8 cellular contexts compared by ENCODE assay signal in genomic region chr5:55601209-55601618, GRCh38.
DNase-seq lines count a peak whose midpoint lies in the region; ATAC-seq and TF ChIP-seq lines count a peak whose summit lies in the region.

No MANE protein-coding gene starts in this region.

- H3K36me3 ChIP-seq in brain microvascular endothelial cell (replicated peaks) (no peaks in the 10 kb centered on the region), kidney epithelial cell (ENCODE audit: control insufficient read depth, insufficient read depth, low read length) (no peaks in the 10 kb centered on the region), smooth muscle cell (ENCODE audit: low read depth) (no peaks in the 10 kb centered on the region)

- H4K20me1 ChIP-seq in smooth muscle cell (ENCODE audit: low read depth): no peaks in the 10 kb centered on the region

- POLR2A ChIA-PET in CD4-positive, alpha-beta T cell (lab: Charles Lee): interaction anchor here (0.7 kb wide), 1 partner anchor 182 kb away, joined by 5 read pairs; no protein-coding TSS in a partner anchor

- ATAC-seq in CD4-positive, alpha-beta T cell (ENCODE audit: poor library complexity): no peak
- no peak for ATAC-seq in activated T-helper 17 cell treated with anti-CD3 and anti-CD28 coated beads, Interleukin-2, amount 50 U/mL, for 72 hours (replicated peaks)

- H3K9me3 ChIP-seq in CD4-positive, alpha-beta T cell (ENCODE audit: control insufficient read depth, low read length): no peaks in the 10 kb centered on the region
- no peaks in the 10 kb centered on the region for H3K9me3 ChIP-seq in smooth muscle cell (replicated peaks; ENCODE audit: low read depth)

- DNase-seq in CD4-positive, alpha-beta T cell: no peak
- DNase-seq in LNCaP clone FGC (ENCODE audit: low read depth) (peak; percentile 98), brain microvascular endothelial cell (peak; percentile 81), kidney epithelial cell (ENCODE audit: low read depth) (peak; percentile 56), smooth muscle cell (lab: John Stamatoyannopoulos, UW; ENCODE audit: unreplicated experiment) (no peak), iPS-NIHi7 (ENCODE audit: extremely low spot score) (no peak), mesenteric fat pad (ENCODE audit: low spot score) (no peak)

- intact Hi-C loops in CD4-positive, alpha-beta T cell (cut with DNase I, micrococcal nuclease): no loop called here

- peak overlapping the region; percentile 77 for H3K4me2 ChIP-seq in smooth muscle cell

- WGBS in smooth muscle cell (ENCODE audit: low lambda C conversion rate): 9% methylated on average over 8 of the region's 8 CpGs

- H3K4me1 ChIP-seq in smooth muscle cell (ENCODE audit: low read depth): peaks cover 40% of the 10 kb centered on the region

- CTCF ChIA-PET in CD4-positive, alpha-beta T cell (lab: Charles Lee): no interaction called here

- in situ Hi-C loops in brain microvascular endothelial cell (cut with HindIII; ENCODE audit: low pct_ligation_motif_present, low sequenced_read_pairs): no loop called here

- no peak for TF ChIP-seq CTCF in CD4-positive, alpha-beta T cell (IDR thresholded peaks at IDR 0.05)
- TF ChIP-seq CTCF in LNCaP clone FGC (IDR thresholded peaks at IDR 0.05; ENCODE audit: control insufficient read depth, extremely low read depth, insufficient read depth) (no peak), brain microvascular endothelial cell (IDR thresholded peaks at IDR 0.05; ENCODE audit: low read depth, low read length, missing control alignments) (no peak), kidney epithelial cell (IDR thresholded peaks at IDR 0.05; ENCODE audit: insufficient read depth, low read length, poor library complexity, severe bottlenecking) (no peak), smooth muscle cell (IDR thresholded peaks at IDR 0.05; ENCODE audit: borderline replicate concordance, insufficient read depth, poor library complexity, severe bottlenecking) (no peak)

- H3K27ac Mint-ChIP-seq in CD4-positive, alpha-beta T cell: peak overlapping the region; percentile 52
- H3K27ac Mint-ChIP-seq in activated T-helper 17 cell treated with anti-CD3 and anti-CD28 coated beads, Interleukin-2, amount 50 U/mL, for 72 hours: no peak overlapping the region

- peak overlapping the region; percentile 31 for H3K9ac ChIP-seq in smooth muscle cell (ENCODE audit: low read depth)

- H3K4me3 Mint-ChIP-seq in CD4-positive, alpha-beta T cell: peak overlapping the region; percentile 65
- no peak overlapping the region for H3K4me3 Mint-ChIP-seq in activated T-helper 17 cell treated with anti-CD3 and anti-CD28 coated beads, Interleukin-2, amount 50 U/mL, for 72 hours

- H3K4me1 Mint-ChIP-seq in CD4-positive, alpha-beta T cell (ENCODE audit: low read depth): peaks cover 28% of the 10 kb centered on the region
- H3K4me1 Mint-ChIP-seq in activated T-helper 17 cell treated with anti-CD3 and anti-CD28 coated beads, Interleukin-2, amount 50 U/mL, for 72 hours: peaks cover 5% of the 10 kb centered on the region

- peak overlapping the region; percentile 19 for H2AFZ ChIP-seq in smooth muscle cell (ENCODE audit: low read depth)

- no peaks in the 10 kb centered on the region for H3K36me3 Mint-ChIP-seq in CD4-positive, alpha-beta T cell (ENCODE audit: low read depth)
- no peaks in the 10 kb centered on the region for H3K36me3 Mint-ChIP-seq in activated T-helper 17 cell treated with anti-CD3 and anti-CD28 coated beads, Interleukin-2, amount 50 U/mL, for 72 hours (ENCODE audit: low read depth)

- H3K27me3 ChIP-seq in CD4-positive, alpha-beta T cell (ENCODE audit: control insufficient read depth, insufficient read depth, low read length): no peaks in the 10 kb centered on the region
- no peaks in the 10 kb centered on the region for H3K27me3 ChIP-seq in brain microvascular endothelial cell (replicated peaks)
- H3K27me3 ChIP-seq in kidney epithelial cell (ENCODE audit: control insufficient read depth, insufficient read depth, low read length): no peaks in the 10 kb centered on the region
- no peaks in the 10 kb centered on the region for H3K27me3 ChIP-seq in smooth muscle cell (ENCODE audit: low read depth)

- no peaks in the 10 kb centered on the region for H3K9me3 Mint-ChIP-seq in CD4-positive, alpha-beta T cell
- no peaks in the 10 kb centered on the region for H3K9me3 Mint-ChIP-seq in activated T-helper 17 cell treated with anti-CD3 and anti-CD28 coated beads, Interleukin-2, amount 50 U/mL, for 72 hours

- H3K27ac ChIP-seq in CD4-positive, alpha-beta T cell (ENCODE audit: low read depth, low read length): no peak overlapping the region
- H3K27ac ChIP-seq in brain microvascular endothelial cell: peak overlapping the region; percentile 75
- H3K27ac ChIP-seq in smooth muscle cell (ENCODE audit: low read depth): peak overlapping the region; percentile 92

- H3K79me2 ChIP-seq in smooth muscle cell (ENCODE audit: low read depth): no peaks in the 10 kb centered on the region

- H3K4me3 ChIP-seq in LNCaP clone FGC (ENCODE audit: low read depth, low read length): no peak overlapping the region; the same call in 1 of the 2 replicates
- H3K4me3 ChIP-seq in brain microvascular endothelial cell (ENCODE audit: low read depth, low read length): no peak overlapping the region
- no peak overlapping the region for H3K4me3 ChIP-seq in kidney epithelial cell (ENCODE audit: low read depth, low read length)
- H3K4me3 ChIP-seq in smooth muscle cell: peak overlapping the region; percentile 8

- H3K27me3 Mint-ChIP-seq in CD4-positive, alpha-beta T cell: no peaks in the 10 kb centered on the region
- H3K27me3 Mint-ChIP-seq in activated T-helper 17 cell treated with anti-CD3 and anti-CD28 coated beads, Interleukin-2, amount 50 U/mL, for 72 hours: no peaks in the 10 kb centered on the region

- peaks cover 42% of the 10 kb centered on the region for H3F3A ChIP-seq in smooth muscle cell (ENCODE audit: low read depth)

Comparison
In these comparisons a context has a peak if more than half of its experiments do, and no peak if none do; other contexts are left out.
1. DNase-seq: peak in LNCaP clone FGC (single experiment), brain microvascular endothelial cell (single experiment) and kidney epithelial cell (single experiment); none in CD4-positive, alpha-beta T cell (0 of 10), smooth muscle cell (single experiment), iPS-NIHi7 (single experiment) and mesenteric fat pad (single experiment).